ENCODE assay signal across 18 cellular contexts in the genomic region with DNA sequence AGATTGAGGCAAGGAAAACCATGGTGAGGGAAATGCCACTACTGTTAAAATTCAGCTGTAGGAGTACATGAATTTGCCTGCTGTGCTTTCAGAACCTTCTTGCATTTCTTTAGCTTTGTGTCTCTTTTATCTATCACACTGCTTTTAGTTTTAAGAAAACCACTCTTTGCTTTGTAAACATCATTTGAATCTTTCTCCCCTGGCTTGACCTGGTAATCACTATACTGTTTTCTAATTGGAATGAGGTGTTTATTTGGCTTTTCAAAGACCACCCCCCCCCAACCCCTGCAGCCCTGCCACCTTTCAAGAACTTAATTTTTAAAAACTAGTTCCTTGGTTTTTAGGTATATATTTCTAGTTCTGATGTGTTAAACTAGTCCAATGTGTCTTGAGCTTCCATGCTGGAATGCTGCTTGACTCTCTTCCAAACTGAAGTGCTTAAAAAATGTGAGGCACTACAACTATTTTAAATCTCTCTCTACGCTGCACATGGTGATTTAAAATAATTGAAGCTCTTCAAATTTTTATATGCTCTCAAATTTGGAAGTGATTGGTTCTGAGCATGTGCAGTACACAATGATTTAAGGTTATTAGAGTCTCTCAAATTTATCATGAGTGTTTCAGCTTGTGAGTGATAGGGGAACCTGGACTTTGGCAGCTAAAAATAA.
DNase-seq lines count a peak whose midpoint lies in the region; ATAC-seq and TF ChIP-seq lines count a peak whose summit lies in the region.
"Had no signal": no experiment of that assay in that cellular context is flagged by ENCODE, and none has a peak within 500 bp of the region (broad histone marks: within the 10 kb centered on the region; RNA-seq: fewer than 3 reads in every experiment).

No MANE protein-coding gene starts in this region.

- peak overlapping the region; percentile 24 for H3K4me3 Mint-ChIP-seq in type B pancreatic cell
- H3K4me3 Mint-ChIP-seq: activated CD4-positive, alpha-beta memory T cell treated with anti-CD3 and anti-CD28 coated beads for 36 hours; stimulated activated naive B cell treated with anti-CD40 and anti-IgM and Interleukin-4, amounts not matched to agents 10 μg/mL and 1 μg/mL and 100 μg/mL, for 72 hours had no signal

- peaks cover 0 to 15% (median 10%) of the 10 kb centered on the region in 9 donors for H3K4me1 ChIP-seq in heart right ventricle
- peaks cover 0 to 5% of the 10 kb centered on the region in 2 donors for H3K4me1 ChIP-seq in left lung
- H3K4me1 ChIP-seq: pancreas had no signal

- H3K4me3 ChIP-seq in heart right ventricle, result no peak overlapping the region
- no peak overlapping the region for H3K4me3 ChIP-seq in astrocyte of the cerebellum (ENCODE audit: low read depth, low read length)
- no peak overlapping the region for H3K4me3 ChIP-seq in left lung
- H3K4me3 ChIP-seq: heart left ventricle, mucosa of descending colon, pancreas, SJSA1 had no signal

- DNase-seq in Right ventricle myocardium inferior (ENCODE audit: missing footprints) (no peak), heart right ventricle (no peak), astrocyte of the cerebellum (ENCODE audit: low read depth) (peak; percentile 8), left lung (no peak), type B pancreatic cell (ENCODE audit: extremely low spot score, unreplicated experiment) (no peak), GDM1 (lab: John Stamatoyannopoulos, UW) (no peak), AML-193 (lab: John Stamatoyannopoulos, UW) (no peak)
- DNase-seq: activated CD4-positive, alpha-beta memory T cell treated with anti-CD3 and anti-CD28 coated beads for 36 hours; activated T-cell treated with anti-CD3 and anti-CD28 coated beads, Interleukin-2, amount 50 U/mL, for 48 hours; heart left ventricle; mucosa of descending colon; NCI-H1436; NCI-H345; pancreas; stimulated activated naive B cell treated with anti-CD40 and anti-IgM and Interleukin-4, amounts not matched to agents 10 μg/mL and 1 μg/mL and 100 μg/mL, for 72 hours had no signal

- H3K36me3 ChIP-seq in heart right ventricle (no peaks in the 10 kb centered on the region), left lung (no peaks in the 10 kb centered on the region)
- H3K36me3 ChIP-seq: heart left ventricle, pancreas, SJSA1 had no signal

- no peak overlapping the region for H3K27ac ChIP-seq in heart right ventricle
- no peak overlapping the region for H3K27ac ChIP-seq in left lung
- H3K27ac ChIP-seq: HL-60, pancreas, SJSA1 had no signal

- ATAC-seq in Right ventricle myocardium inferior (peak; percentile 16), heart right ventricle (no peak), left lung (peak; percentile 78), HG02588 (IDR thresholded peaks at IDR 0.05; ENCODE audit: unreplicated experiment) (no peak)
- ATAC-seq: heart left ventricle; mucosa of descending colon; stimulated activated naive B cell treated with anti-CD40 and anti-IgM and Interleukin-4, amounts not matched to agents 10 μg/mL and 1 μg/mL and 100 μg/mL, for 72 hours had no signal

- H3K27me3 ChIP-seq in heart right ventricle (no peaks in the 10 kb centered on the region), left lung (no peaks in the 10 kb centered on the region)
- H3K27me3 ChIP-seq: heart left ventricle, pancreas, SJSA1 had no signal

- H3K9me3 Mint-ChIP-seq in type B pancreatic cell, result peaks cover 6% of the 10 kb centered on the region

- H3K4me1 Mint-ChIP-seq in type B pancreatic cell (ENCODE audit: unreplicated experiment), result peaks cover 12% of the 10 kb centered on the region
- H3K4me1 Mint-ChIP-seq: stimulated activated naive B cell treated with anti-CD40 and anti-IgM and Interleukin-4, amounts not matched to agents 10 μg/mL and 1 μg/mL and 100 μg/mL, for 72 hours had no signal

- H3K36me3 Mint-ChIP-seq in type B pancreatic cell, result no peaks in the 10 kb centered on the region
- H3K36me3 Mint-ChIP-seq: activated CD4-positive, alpha-beta memory T cell treated with anti-CD3 and anti-CD28 coated beads for 36 hours had no signal

- WGBS in heart right ventricle, 2 donors, result 29 to 44% methylated on average over 1 of the region's 1 CpG

- in situ Hi-C loops in astrocyte of the cerebellum (cut with HindIII; ENCODE audit: low sequenced_read_pairs), result no loop called here

- H3K9me3 ChIP-seq in heart right ventricle, result peaks cover 0 to 5% (median 0%) of the 10 kb centered on the region in 11 donors
- H3K9me3 ChIP-seq in left lung, result peaks cover 0 to 8% of the 10 kb centered on the region in 2 donors
- H3K9me3 ChIP-seq: mucosa of descending colon, pancreas, SJSA1 had no signal

- peak overlapping the region; percentile 14 for H3K27ac Mint-ChIP-seq in type B pancreatic cell
- H3K27ac Mint-ChIP-seq: activated CD4-positive, alpha-beta memory T cell treated with anti-CD3 and anti-CD28 coated beads for 36 hours; stimulated activated naive B cell treated with anti-CD40 and anti-IgM and Interleukin-4, amounts not matched to agents 10 μg/mL and 1 μg/mL and 100 μg/mL, for 72 hours had no signal

- peaks cover 18% of the 10 kb centered on the region for H3K27me3 Mint-ChIP-seq in type B pancreatic cell
- H3K27me3 Mint-ChIP-seq: stimulated activated naive B cell treated with anti-CD40 and anti-IgM and Interleukin-4, amounts not matched to agents 10 μg/mL and 1 μg/mL and 100 μg/mL, for 72 hours had no signal

- intact Hi-C loops in Right ventricle myocardium inferior (cut with DNase I), result no loop called here
- intact Hi-C loops in heart right ventricle (cut with DNase I), result loop anchor here in 1 of 10 donors (10.0 kb wide), 1 partner anchor 188 kb away; a partner anchor contains a TSS
- intact Hi-C loops in left lung (cut with DNase I), result no loop called here

- no peak for TF ChIP-seq CTCF in heart right ventricle (IDR thresholded peaks at IDR 0.05)
- TF ChIP-seq CTCF in astrocyte of the cerebellum (IDR thresholded peaks at IDR 0.05; ENCODE audit: low read depth, low read length, missing control alignments), result no peak
- no peak for TF ChIP-seq CTCF in left lung (IDR thresholded peaks at IDR 0.05)
- no peak for TF ChIP-seq CTCF in type B pancreatic cell (conservative IDR thresholded peaks at IDR 0.05)

Comparison
In these comparisons a context has a peak if more than half of its experiments do, and no peak if none do; other contexts are left out.
1. ATAC-seq: peak in Right ventricle myocardium inferior (single experiment) and left lung (single experiment); none in heart right ventricle (0 of 8) and HG02588 (single experiment).